In the genomic region with DNA sequence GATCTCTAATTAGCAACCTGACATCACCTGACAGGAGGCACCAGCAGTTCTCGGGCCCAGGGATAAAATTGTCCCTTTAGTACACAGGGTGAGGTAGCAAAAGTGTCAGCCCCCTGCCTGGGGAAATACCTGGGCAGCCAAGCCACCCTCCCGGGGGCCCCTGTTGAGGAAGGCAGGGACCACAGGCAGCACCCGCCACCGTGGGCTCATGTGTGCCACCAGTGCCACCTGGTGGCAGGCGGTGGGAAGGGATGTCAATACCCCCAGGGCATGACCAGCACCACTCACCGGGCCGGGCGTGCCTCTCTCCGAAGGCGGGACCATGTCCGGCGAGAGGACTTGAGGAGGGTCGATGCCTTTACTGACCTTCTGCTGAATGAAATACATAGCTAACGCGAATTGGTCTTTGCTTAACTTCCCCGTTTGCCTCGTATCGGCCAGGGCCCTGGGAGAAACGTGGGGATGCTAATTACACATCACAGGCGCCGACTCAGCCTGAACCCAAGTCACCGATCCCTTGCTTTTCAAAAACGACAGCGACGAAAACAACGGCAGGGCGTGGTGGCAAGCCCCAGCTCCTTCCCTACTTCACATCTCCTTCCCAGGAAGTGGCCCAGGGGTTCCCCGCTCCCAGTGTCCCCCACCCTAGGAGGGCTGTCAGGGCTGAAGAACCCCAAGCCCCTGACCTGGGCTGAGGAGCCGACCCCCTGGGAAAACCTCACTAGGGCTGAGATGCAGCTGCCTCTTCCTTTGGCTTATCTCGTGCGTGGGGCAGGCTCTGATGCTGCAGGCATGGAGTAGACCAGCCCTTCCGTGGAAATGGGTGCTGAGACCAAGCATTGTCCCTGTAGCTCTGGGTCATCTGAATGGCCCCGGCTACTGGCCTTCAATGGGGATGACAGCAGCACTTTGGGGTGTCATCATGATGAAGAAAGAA, we compare ENCODE assay signal across 8 cellular contexts. TPM values are rescaled to one million over a fixed set of nuclear protein-coding genes. Genes with fewer than 3 reads are reported as not detected.
DNase-seq lines count a peak whose midpoint lies in the region; ATAC-seq and TF ChIP-seq lines count a peak whose summit lies in the region.

No MANE protein-coding gene starts in this region.

- CTCF ChIA-PET in RWPE1 (lab: Yijun Ruan, JAX): interaction anchor here (0.5 to 1.8 kb wide), 6 partner anchors 20 to 237 kb away, joined by 3 to 9 read pairs (median 6); partner anchors contain the start of gene FAM32A

- H3K4me1 ChIP-seq in BE2C: no peaks in the 10 kb centered on the region; the same call in 1 of the 2 replicates
- H3K4me1 ChIP-seq in transverse colon: no peaks in the 10 kb centered on the region

- H3K27me3 ChIP-seq in BE2C: no peaks in the 10 kb centered on the region
- H3K27me3 ChIP-seq in transverse colon: no peaks in the 10 kb centered on the region

- intact Hi-C loops in transverse colon (cut with DNase I; ENCODE audit: low total_unique reads): loop anchor here (2.0 kb wide), 1 partner anchor 29 kb away; no protein-coding TSS in a partner anchor

- no peaks in the 10 kb centered on the region for H3K27me3 Mint-ChIP-seq in osteocyte (ENCODE audit: unreplicated experiment)

- H3K36me3 ChIP-seq in BE2C: peaks cover 69% of the 10 kb centered on the region
- peaks cover 0 to 40% (median 14%) of the 10 kb centered on the region in 4 donors for H3K36me3 ChIP-seq in transverse colon

- POLR2A ChIA-PET in RWPE1 (lab: Yijun Ruan, JAX; ENCODE audit: low non-redundant PET): no interaction called here

- peak overlapping the region; percentile 27 for H3K27ac Mint-ChIP-seq in osteocyte (ENCODE audit: unreplicated experiment)

- 60% methylated on average over 33 of the region's 33 CpGs; no CpG with 5 or more reads in 1 of the 2 donors for WGBS in transverse colon (ENCODE audit: low coverage in 1 of 2), 2 donors

- no peak overlapping the region for H3K4me3 Mint-ChIP-seq in osteocyte (ENCODE audit: unreplicated experiment)

- H3K4me3 ChIP-seq in BE2C (ENCODE audit: low read depth, low read length) (no peak overlapping the region), fibroblast of villous mesenchyme (ENCODE audit: low read depth, low read length) (no peak overlapping the region), transverse colon (no peak overlapping the region)

- peaks cover 33% of the 10 kb centered on the region for H3K36me3 Mint-ChIP-seq in osteocyte (ENCODE audit: unreplicated experiment)

- no peak overlapping the region for H3K27ac ChIP-seq in RWPE1
- H3K27ac ChIP-seq in transverse colon: no peak overlapping the region

- H3K4me1 Mint-ChIP-seq in osteocyte (ENCODE audit: unreplicated experiment): no peaks in the 10 kb centered on the region

- peak; percentile 83 for TF ChIP-seq CTCF in BE2C (IDR thresholded peaks at IDR 0.05; ENCODE audit: low read depth, low read length)
- TF ChIP-seq CTCF in RWPE1 (conservative IDR thresholded peaks at IDR 0.05; ENCODE audit: low read depth): peak; percentile 89
- TF ChIP-seq CTCF in fibroblast of villous mesenchyme (IDR thresholded peaks at IDR 0.05; ENCODE audit: insufficient read depth, low read depth, low read length): peak; percentile 91
- peak; percentile 85 for TF ChIP-seq CTCF in osteocyte (IDR thresholded peaks at IDR 0.05)
- TF ChIP-seq CTCF in transverse colon (IDR thresholded peaks at IDR 0.05): peak; percentile 80 to 84 (median 81)

- peak; percentile 79 for DNase-seq in BE2C
- peak; percentile 81 for DNase-seq in RWPE1 (ENCODE audit: low spot score)
- peak; percentile 39 to 41 for DNase-seq in activated T-helper 1 cell treated with anti-CD3 and anti-CD28 coated beads, Interleukin-2, amount 50 U/mL, for 16 hours (ENCODE audit: low read depth in 1 of 2, low spot score in 1 of 2)
- DNase-seq in fibroblast of villous mesenchyme (ENCODE audit: low read depth): peak; percentile 48
- DNase-seq in osteocyte (ENCODE audit: extremely low spot score, unreplicated experiment): peak; percentile 91
- DNase-seq in transverse colon: peak; percentile 55
- DNase-seq in NCI-H1694 (lab: John Stamatoyannopoulos, UW): no peak

- H3K9me3 Mint-ChIP-seq in osteocyte (ENCODE audit: unreplicated experiment): no peaks in the 10 kb centered on the region

- no peak for TF ChIP-seq POLR2A in transverse colon (IDR thresholded peaks at IDR 0.05)

- H3K9me3 ChIP-seq in BE2C (no peaks in the 10 kb centered on the region), transverse colon (no peaks in the 10 kb centered on the region)

- peak; percentile 49 for ATAC-seq in GM21723 (IDR thresholded peaks at IDR 0.05; ENCODE audit: unreplicated experiment)

- TF ChIP-seq EP300 in transverse colon (IDR thresholded peaks at IDR 0.05; ENCODE audit: low read depth): no peak

- in situ Hi-C loops in transverse colon (cut with MboI; ENCODE audit: low pct_ligation_motif_present in 1 of 4, low pct_unique_long_range_greater_than_20kb in 1 of 4, low sequenced_read_pairs in 3 of 4): no loop called here

RNA-seq across cellular contexts. Expression of gene EPS15L1, which starts 53.8 kb away (rescaled TPM):
- 68.7 TPM for polyA plus RNA-seq in BE2C (2012; ENCODE audit: insufficient read depth, insufficient read length, low read depth)
- total RNA-seq in fibroblast of villous mesenchyme (16.1 and 18.6 TPM in 2 replicates), osteocyte (47.4 and 53.1 TPM in 2 replicates), transverse colon (10 to 100 TPM; 25.0 to 54.2 (median 38.0) TPM)
